8 cellular contexts compared by ENCODE assay signal in genomic region chr11:96254087-96254486, GRCh38.
DNase-seq lines count a peak whose midpoint lies in the region; ATAC-seq, FAIRE-seq and TF ChIP-seq lines count a peak whose summit lies in the region.

No MANE protein-coding gene starts in this region.

- intact Hi-C loops in HCT116 (cut with micrococcal nuclease) = no loop called here

- no peaks in the 10 kb centered on the region for H3K79me2 ChIP-seq in HCT116 (ENCODE audit: insufficient read depth, low read length)

- H3K36me3 ChIP-seq in HCT116 (ENCODE audit: control insufficient read depth in 1 of 2, insufficient read depth in 2 of 2, low read length in 2 of 2) = no peaks in the 10 kb centered on the region
- H3K36me3 ChIP-seq in small intestine (ENCODE audit: control insufficient read depth in 2 of 2, insufficient read depth in 2 of 2, low read length in 2 of 2) = no peaks in the 10 kb centered on the region

- TF ChIP-seq POLR2A in GM18505 (IDR thresholded peaks at IDR 0.05; ENCODE audit: borderline replicate concordance, extremely low read depth, insufficient read depth, insufficient read length) = no peak
- TF ChIP-seq POLR2A in HCT116 (IDR thresholded peaks at IDR 0.05; ENCODE audit: borderline replicate concordance, extremely low read depth, insufficient read depth, insufficient read length) = no peak

- CTCF ChIA-PET in HCT116 (lab: Charles Lee) = no interaction called here

- no peaks in the 10 kb centered on the region for H3K9me2 ChIP-seq in HCT116 (ENCODE audit: insufficient read depth)

- H3K9me3 ChIP-seq in HCT116 (ENCODE audit: control insufficient read depth in 1 of 2, insufficient read depth in 1 of 2, low read depth in 1 of 2, low read length in 2 of 2) = no peaks in the 10 kb centered on the region
- no peaks in the 10 kb centered on the region for H3K9me3 ChIP-seq in small intestine (ENCODE audit: control insufficient read depth, low read depth)

- H3K4me3 ChIP-seq in HCT116 (replicated peaks in 1 of 2; ENCODE audit: low read depth in 1 of 2, low read length in 2 of 2) = no peak overlapping the region
- no peak overlapping the region for H3K4me3 ChIP-seq in fibroblast of mammary gland (ENCODE audit: control insufficient read depth, low read depth, low read length)
- H3K4me3 ChIP-seq in small intestine (ENCODE audit: low read depth in 1 of 2, low read length in 2 of 2) = no peak overlapping the region

- WGBS in small intestine, 3 donors = 42 to 78% (median 57%) methylated on average over 7 of the region's 7 CpGs

- H3K27me3 ChIP-seq in HCT116 (ENCODE audit: insufficient read depth, low read length) = no peaks in the 10 kb centered on the region
- no peaks in the 10 kb centered on the region for H3K27me3 ChIP-seq in small intestine (ENCODE audit: control insufficient read depth in 2 of 2, insufficient read depth in 2 of 2, low read length in 2 of 2)

- DNase-seq in HCT116 (ENCODE audit: low read depth, low spot score) (no peak), NCI-H460 (ENCODE audit: extremely low read depth, low read depth) (peak; percentile 34), fibroblast of mammary gland (ENCODE audit: low read depth) (peak; percentile 45), small intestine (peak; percentile 45), GF-D8 (lab: John Stamatoyannopoulos, UW) (no peak), NCI-H2029 (lab: John Stamatoyannopoulos, UW) (no peak), NCI-H82 treated with DMSO at 0.1 percent for 48 hours (lab: John Stamatoyannopoulos, UW; ENCODE audit: unreplicated experiment) (no peak)

- no peak overlapping the region for H3K9ac ChIP-seq in HCT116 (ENCODE audit: low read length)

- no peak overlapping the region for H2AFZ ChIP-seq in HCT116 (ENCODE audit: low read depth, low read length, poor library complexity, severe bottlenecking)

- no peak for TF ChIP-seq RAD21 in HCT116 (IDR thresholded peaks at IDR 0.05; ENCODE audit: low read depth)

- POLR2A ChIA-PET in HCT116 (lab: Charles Lee) = no interaction called here

- H4K20me1 ChIP-seq in HCT116 (ENCODE audit: insufficient read depth) = no peaks in the 10 kb centered on the region

- peak; percentile 41 for ATAC-seq in GM18505 (IDR thresholded peaks at IDR 0.05; ENCODE audit: unreplicated experiment)
- ATAC-seq in HCT116 = no peak

- no TSS peak for BruUV-seq in HCT116 (replicated peaks; lab: Mats Ljungman, UMichigan)

- peaks cover 0 to 17% of the 10 kb centered on the region in 2 experiments; a peak in 2 of 4 replicates for H3K4me1 ChIP-seq in HCT116 (ENCODE audit: control insufficient read depth in 1 of 2, insufficient read depth in 2 of 2, low read length in 2 of 2)
- peaks cover 0 to 12% of the 10 kb centered on the region in 2 donors for H3K4me1 ChIP-seq in small intestine (ENCODE audit: control insufficient read depth in 2 of 2, insufficient read depth in 1 of 2, low read depth in 1 of 2, low read length in 1 of 2)

- TF ChIP-seq CTCF in HCT116 (IDR thresholded peaks at IDR 0.05 in 2 of 3, conservative IDR thresholded peaks at IDR 0.05 in 1 of 3; ENCODE audit: borderline replicate concordance in 1 of 3, insufficient read depth in 1 of 3, low read depth in 2 of 3, low read length in 2 of 3) (no peak), fibroblast of mammary gland (conservative IDR thresholded peaks at IDR 0.05; ENCODE audit: control insufficient read depth, insufficient read depth, low read depth, low read length) (no peak)

- FAIRE-seq in small intestine (lab: Jason Lieb, UNC) = no peak

- H3K27ac ChIP-seq in HCT116 (ENCODE audit: low read depth, low read length) (no peak overlapping the region), small intestine (ENCODE audit: low read depth in 1 of 2, low read length in 1 of 2) (no peak overlapping the region)

- RAD21 ChIA-PET in HCT116 (lab: Charles Lee; ENCODE audit: low non-redundant PET in 1 of 2, low total read pairs in 2 of 2, uncharacterized antibody in 2 of 2, unreplicated experiment in 2 of 2) = no interaction called here

- 0 out of 2 replicates have a peak overlapping the region, but pooled peaks have one; percentile 11 for H3K4me2 ChIP-seq in HCT116 (ENCODE audit: low read length)

TF ChIP-seq in HCT116, 20 proteins besides CTCF, POLR2A, EP300 and RAD21:
- no peak for TF ChIP-seq SIN3A (IDR thresholded peaks at IDR 0.05; ENCODE audit: low read depth)
- no peak for TF ChIP-seq ZNF274 (IDR thresholded peaks at IDR 0.05; ENCODE audit: low read depth, low read length)
- no peak for TF ChIP-seq POLR2AphosphoS5 (IDR thresholded peaks at IDR 0.05; ENCODE audit: low read depth, low read length)
- TF ChIP-seq, protein P1, sequence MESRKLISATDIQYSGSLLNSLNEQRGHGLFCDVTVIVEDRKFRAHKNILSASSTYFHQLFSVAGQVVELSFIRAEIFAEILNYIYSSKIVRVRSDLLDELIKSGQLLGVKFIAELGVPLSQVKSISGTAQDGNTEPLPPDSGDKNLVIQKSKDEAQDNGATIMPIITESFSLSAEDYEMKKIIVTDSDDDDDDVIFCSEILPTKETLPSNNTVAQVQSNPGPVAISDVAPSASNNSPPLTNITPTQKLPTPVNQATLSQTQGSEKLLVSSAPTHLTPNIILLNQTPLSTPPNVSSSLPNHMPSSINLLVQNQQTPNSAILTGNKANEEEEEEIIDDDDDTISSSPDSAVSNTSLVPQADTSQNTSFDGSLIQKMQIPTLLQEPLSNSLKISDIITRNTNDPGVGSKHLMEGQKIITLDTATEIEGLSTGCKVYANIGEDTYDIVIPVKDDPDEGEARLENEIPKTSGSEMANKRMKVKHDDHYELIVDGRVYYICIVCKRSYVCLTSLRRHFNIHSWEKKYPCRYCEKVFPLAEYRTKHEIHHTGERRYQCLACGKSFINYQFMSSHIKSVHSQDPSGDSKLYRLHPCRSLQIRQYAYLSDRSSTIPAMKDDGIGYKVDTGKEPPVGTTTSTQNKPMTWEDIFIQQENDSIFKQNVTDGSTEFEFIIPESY (IDR thresholded peaks at IDR 0.05; ENCODE audit: extremely low read depth, insufficient replicate concordance, low read length) = no peak
- no peak for TF ChIP-seq MAX (IDR thresholded peaks at IDR 0.05)
- TF ChIP-seq, protein P2, sequence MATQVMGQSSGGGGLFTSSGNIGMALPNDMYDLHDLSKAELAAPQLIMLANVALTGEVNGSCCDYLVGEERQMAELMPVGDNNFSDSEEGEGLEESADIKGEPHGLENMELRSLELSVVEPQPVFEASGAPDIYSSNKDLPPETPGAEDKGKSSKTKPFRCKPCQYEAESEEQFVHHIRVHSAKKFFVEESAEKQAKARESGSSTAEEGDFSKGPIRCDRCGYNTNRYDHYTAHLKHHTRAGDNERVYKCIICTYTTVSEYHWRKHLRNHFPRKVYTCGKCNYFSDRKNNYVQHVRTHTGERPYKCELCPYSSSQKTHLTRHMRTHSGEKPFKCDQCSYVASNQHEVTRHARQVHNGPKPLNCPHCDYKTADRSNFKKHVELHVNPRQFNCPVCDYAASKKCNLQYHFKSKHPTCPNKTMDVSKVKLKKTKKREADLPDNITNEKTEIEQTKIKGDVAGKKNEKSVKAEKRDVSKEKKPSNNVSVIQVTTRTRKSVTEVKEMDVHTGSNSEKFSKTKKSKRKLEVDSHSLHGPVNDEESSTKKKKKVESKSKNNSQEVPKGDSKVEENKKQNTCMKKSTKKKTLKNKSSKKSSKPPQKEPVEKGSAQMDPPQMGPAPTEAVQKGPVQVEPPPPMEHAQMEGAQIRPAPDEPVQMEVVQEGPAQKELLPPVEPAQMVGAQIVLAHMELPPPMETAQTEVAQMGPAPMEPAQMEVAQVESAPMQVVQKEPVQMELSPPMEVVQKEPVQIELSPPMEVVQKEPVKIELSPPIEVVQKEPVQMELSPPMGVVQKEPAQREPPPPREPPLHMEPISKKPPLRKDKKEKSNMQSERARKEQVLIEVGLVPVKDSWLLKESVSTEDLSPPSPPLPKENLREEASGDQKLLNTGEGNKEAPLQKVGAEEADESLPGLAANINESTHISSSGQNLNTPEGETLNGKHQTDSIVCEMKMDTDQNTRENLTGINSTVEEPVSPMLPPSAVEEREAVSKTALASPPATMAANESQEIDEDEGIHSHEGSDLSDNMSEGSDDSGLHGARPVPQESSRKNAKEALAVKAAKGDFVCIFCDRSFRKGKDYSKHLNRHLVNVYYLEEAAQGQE (IDR thresholded peaks at IDR 0.05; ENCODE audit: low read depth) = no peak
- no peak for TF ChIP-seq SRF (IDR thresholded peaks at IDR 0.05; ENCODE audit: low read depth)
- no peak for TF ChIP-seq CBX3 (IDR thresholded peaks at IDR 0.05; ENCODE audit: low read depth)
- TF ChIP-seq EGR1 (IDR thresholded peaks at IDR 0.05; ENCODE audit: low read depth) = no peak
- no peak for TF ChIP-seq FOSL1 (IDR thresholded peaks at IDR 0.05; ENCODE audit: low read depth)
- no peak for TF ChIP-seq ELF1 (IDR thresholded peaks at IDR 0.05; ENCODE audit: borderline replicate concordance, low read depth)
- TF ChIP-seq CEBPB (IDR thresholded peaks at IDR 0.05; ENCODE audit: low read depth) = no peak
- no peak for TF ChIP-seq SP1 (IDR thresholded peaks at IDR 0.05; ENCODE audit: low read depth)
- TF ChIP-seq YY1 (IDR thresholded peaks at IDR 0.05; ENCODE audit: extremely low read depth, insufficient replicate concordance, low read depth, low read length) = no peak
- TF ChIP-seq ATF3 (IDR thresholded peaks at IDR 0.05) = no peak
- TF ChIP-seq EZH2phosphoT487 (IDR thresholded peaks at IDR 0.05; ENCODE audit: borderline replicate concordance) = no peak
- no peak for TF ChIP-seq JUND (IDR thresholded peaks at IDR 0.05)

Comparison
In these comparisons a context has a peak if more than half of its experiments do, and no peak if none do; other contexts are left out.
1. DNase-seq: peak in NCI-H460 (single experiment), fibroblast of mammary gland (single experiment) and small intestine (single experiment); none in HCT116 (single experiment), GF-D8 (single experiment), NCI-H2029 (single experiment) and NCI-H82 treated with DMSO at 0.1 percent for 48 hours (single experiment).